In genomic region chr22:41239443-41240128, GRCh38 we compare ENCODE assay signal across 20 cellular contexts. TPM values are rescaled to one million over a fixed set of nuclear protein-coding genes. Genes with fewer than 3 reads are reported as not detected.
A peak's percentile ranks its signal among the peaks of the same experiment; 100 is the strongest.
DNase-seq lines count a peak whose midpoint lies in the region; ATAC-seq, FAIRE-seq and TF ChIP-seq lines count a peak whose summit lies in the region.
"Had no signal": no experiment of that assay in that cellular context is flagged by ENCODE, and none has a peak within 500 bp of the region (broad histone marks: within the 10 kb centered on the region; RNA-seq: fewer than 3 reads in every experiment).

No MANE protein-coding gene starts in this region.

- H3K4me3 Mint-ChIP-seq in MCF 10A (ENCODE audit: unreplicated experiment): no peak overlapping the region
- H3K4me3 Mint-ChIP-seq in memory B cell: peak overlapping the region; percentile 82
- peak overlapping the region; percentile 79 for H3K4me3 Mint-ChIP-seq in type B pancreatic cell

- POLR2A ChIA-PET in MCF 10A (lab: Yijun Ruan, JAX): interaction anchor here (1.4 kb wide), 1 partner anchor 9 kb away, joined by 3 read pairs; no protein-coding TSS in a partner anchor
- POLR2A ChIA-PET in K562 (lab: Yijun Ruan, JAX): interaction anchor here (0.5 kb wide), 1 partner anchor 29 kb away, joined by 3 read pairs; no protein-coding TSS in a partner anchor

- no peak overlapping the region for H3K4me2 ChIP-seq in K562 (ENCODE audit: insufficient read depth, low read length)

- no peak for TF ChIP-seq CTCF in breast epithelium (IDR thresholded peaks at IDR 0.05)
- TF ChIP-seq CTCF in MCF 10A (IDR thresholded peaks at IDR 0.05; ENCODE audit: unreplicated experiment): no peak
- TF ChIP-seq CTCF in K562 (IDR thresholded peaks at IDR 0.05 in 2 of 3, conservative IDR thresholded peaks at IDR 0.05 in 1 of 3; ENCODE audit: insufficient read depth in 2 of 3, low read depth in 1 of 3, low read length in 3 of 3): no peak
- no peak for TF ChIP-seq CTCF in type B pancreatic cell (conservative IDR thresholded peaks at IDR 0.05)

- H3K9me1 ChIP-seq in K562 (ENCODE audit: control insufficient read depth, insufficient read depth, low read length): no peaks in the 10 kb centered on the region

- TF ChIP-seq EP300 in K562 (IDR thresholded peaks at IDR 0.05; ENCODE audit: low read length): no peak

- H3K4me3 ChIP-seq in breast epithelium (no peak overlapping the region), K562 (no peak overlapping the region)
- H3K4me3 ChIP-seq: heart right ventricle, lower lobe of right lung had no signal

- BruUV-seq in MCF 10A (replicated peaks; lab: Mats Ljungman, UMichigan) (no TSS peak), K562 (replicated peaks; lab: Mats Ljungman, UMichigan) (no TSS peak)

- TF ChIP-seq POLR2A in breast epithelium (IDR thresholded peaks at IDR 0.05) (no peak), K562 (conservative IDR thresholded peaks at IDR 0.05) (no peak)

- no peak overlapping the region for H2AFZ ChIP-seq in K562 (ENCODE audit: low read depth, low read length)

- FAIRE-seq in K562 (lab: Jason Lieb, UNC): no peak
- FAIRE-seq: colon, TTC549 had no signal

- H3K36me3 ChIP-seq in breast epithelium (no peaks in the 10 kb centered on the region), K562 (ENCODE audit: control insufficient read depth, insufficient read depth, low read length) (no peaks in the 10 kb centered on the region; the same call in 2 of the 3 replicates)
- H3K36me3 ChIP-seq: heart right ventricle, lower lobe of right lung had no signal

- intact Hi-C loops in breast epithelium (cut with DNase I; ENCODE audit: low total_unique reads) (no loop called here), MCF 10A (cut with micrococcal nuclease) (no loop called here), K562 (cut with micrococcal nuclease) (no loop called here)

- CTCF ChIA-PET in MCF 10A (lab: Yijun Ruan, JAX): no interaction called here
- CTCF ChIA-PET in K562 (lab: Yijun Ruan, JAX; ENCODE audit: low intra/inter-chr PET ratio): no interaction called here

- H3K4me1 Mint-ChIP-seq in MCF 10A (ENCODE audit: insufficient read depth, unreplicated experiment) (no peaks in the 10 kb centered on the region), memory B cell (peaks cover 9% of the 10 kb centered on the region), type B pancreatic cell (ENCODE audit: unreplicated experiment) (peaks cover 4% of the 10 kb centered on the region)

- no peaks in the 10 kb centered on the region for H3K27me3 Mint-ChIP-seq in MCF 10A (ENCODE audit: insufficient read depth, unreplicated experiment)
- no peaks in the 10 kb centered on the region for H3K27me3 Mint-ChIP-seq in memory B cell
- H3K27me3 Mint-ChIP-seq in type B pancreatic cell: peaks cover 3% of the 10 kb centered on the region
- H3K27me3 Mint-ChIP-seq: activated naive CD8-positive, alpha-beta T cell treated with anti-CD3 and anti-CD28 coated beads for 36 hours; CD4-positive, CD25-positive, alpha-beta regulatory T cell had no signal

- H4K20me1 ChIP-seq in K562 (replicated peaks; ENCODE audit: control insufficient read depth, insufficient read depth, low read length): no peaks in the 10 kb centered on the region

- H3K27me3 ChIP-seq in breast epithelium (no peaks in the 10 kb centered on the region), K562 (ENCODE audit: control insufficient read depth in 2 of 2, insufficient read depth in 2 of 2, low read length in 2 of 2) (no peaks in the 10 kb centered on the region)
- H3K27me3 ChIP-seq: heart right ventricle had no signal

- H3K9me3 ChIP-seq in breast epithelium (no peaks in the 10 kb centered on the region), K562 (replicated peaks; ENCODE audit: control insufficient read depth, insufficient read depth, low read depth, low read length) (no peaks in the 10 kb centered on the region)
- H3K9me3 ChIP-seq: heart right ventricle, lower lobe of right lung had no signal

- H3K27ac ChIP-seq in breast epithelium (peak overlapping the region; percentile 74 to 78), K562 (ENCODE audit: extremely low read depth, low read depth, low read length) (no peak overlapping the region)
- H3K27ac ChIP-seq: lower lobe of right lung had no signal

- TF ChIP-seq RAD21 in K562 (CRISPR knock-in tag; conservative IDR thresholded peaks at IDR 0.05 in 1 of 2, IDR thresholded peaks at IDR 0.05 in 1 of 2): no peak

- DNase-seq in breast epithelium (ENCODE audit: low spot score in 2 of 2): no peak
- no peak for DNase-seq in MCF 10A (ENCODE audit: unreplicated experiment)
- DNase-seq in K562 (ENCODE audit: extremely low read depth in 1 of 4, low spot score in 3 of 4): no peak
- no peak for DNase-seq in memory B cell (ENCODE audit: low spot score in 2 of 2)
- no peak for DNase-seq in type B pancreatic cell (ENCODE audit: extremely low spot score, unreplicated experiment)
- no peak for DNase-seq in inferior parietal cortex (ENCODE audit: extremely low spot score)
- no peak for DNase-seq in COLO668 (lab: John Stamatoyannopoulos, UW; ENCODE audit: unreplicated experiment)
- DNase-seq: activated CD8-positive, alpha-beta memory T cell treated with anti-CD3 and anti-CD28 coated beads, Interleukin-2, amount 10 ng/mL, durations not matched to agents 7 days and 5 days; activated naive CD8-positive, alpha-beta T cell treated with anti-CD3 and anti-CD28 coated beads for 36 hours; CD4-positive, CD25-positive, alpha-beta regulatory T cell; heart right ventricle; lower lobe of right lung; NCI-H1105 treated with DMSO at 0.1 percent for 48 hours; NCI-H526; stimulated activated CD8-positive, alpha-beta memory T cell treated with anti-CD3 and anti-CD28 coated beads, Interleukin-4, amount 100 ng/mL, for 48 hours had no signal

- H3K79me2 ChIP-seq in K562 (ENCODE audit: control insufficient read depth, insufficient read depth, low read length): no peaks in the 10 kb centered on the region

- WGBS in K562 (ENCODE audit: insufficient coverage, low coverage, missing lambda C conversion rate): 77% methylated on average over 9 of the region's 16 CpGs

- no peaks in the 10 kb centered on the region for H3K9me3 Mint-ChIP-seq in MCF 10A (ENCODE audit: unreplicated experiment)
- H3K9me3 Mint-ChIP-seq in memory B cell: no peaks in the 10 kb centered on the region
- no peaks in the 10 kb centered on the region for H3K9me3 Mint-ChIP-seq in type B pancreatic cell
- H3K9me3 Mint-ChIP-seq: activated naive CD8-positive, alpha-beta T cell treated with anti-CD3 and anti-CD28 coated beads for 36 hours; activated T-helper 1 cell treated with anti-CD3 and anti-CD28 coated beads, Interleukin-12 subunit alpha, Interleukin-12 subunit beta, Interleukin-2, Interleukin-4 antibody, amounts not matched to agents 30 ng/mL and 10 ng/mL and 1 ng/mL, durations not matched to agents 14 hours and 24 hours and 36 hours had no signal

- no peaks in the 10 kb centered on the region for H3K36me3 Mint-ChIP-seq in MCF 10A (ENCODE audit: insufficient read depth, unreplicated experiment)
- H3K36me3 Mint-ChIP-seq in memory B cell: no peaks in the 10 kb centered on the region
- H3K36me3 Mint-ChIP-seq in type B pancreatic cell: no peaks in the 10 kb centered on the region

- ATAC-seq in K562 (no peak), memory B cell (ENCODE audit: low read depth) (no peak), GM19395 (IDR thresholded peaks at IDR 0.05; ENCODE audit: unreplicated experiment) (no peak)
- ATAC-seq: activated CD8-positive, alpha-beta memory T cell treated with anti-CD3 and anti-CD28 coated beads, Interleukin-2, amount 10 ng/mL, durations not matched to agents 7 days and 5 days; lower lobe of right lung; right cardiac atrium had no signal

- in situ Hi-C loops in K562 (cut with MboI): no loop called here

- H3K27ac Mint-ChIP-seq in MCF 10A (ENCODE audit: low read depth, unreplicated experiment) (no peak overlapping the region), memory B cell (peak overlapping the region; percentile 19), type B pancreatic cell (no peak overlapping the region)
- H3K27ac Mint-ChIP-seq: activated CD8-positive, alpha-beta memory T cell treated with anti-CD3 and anti-CD28 coated beads, Interleukin-2, amount 10 ng/mL, durations not matched to agents 7 days and 5 days; activated naive CD8-positive, alpha-beta T cell treated with anti-CD3 and anti-CD28 coated beads for 36 hours; activated T-helper 1 cell treated with anti-CD3 and anti-CD28 coated beads, Interleukin-12 subunit alpha, Interleukin-12 subunit beta, Interleukin-2, Interleukin-4 antibody, amounts not matched to agents 30 ng/mL and 10 ng/mL and 1 ng/mL, durations not matched to agents 14 hours and 24 hours and 36 hours had no signal

- H3K4me1 ChIP-seq in breast epithelium: peaks cover 0 to 4% of the 10 kb centered on the region in 2 donors
- H3K4me1 ChIP-seq in K562 (replicated peaks in 1 of 2; ENCODE audit: control insufficient read depth in 2 of 2, insufficient read depth in 2 of 2, low read length in 2 of 2): peaks cover 0 to 35% of the 10 kb centered on the region in 2 experiments; a peak in 2 of 5 replicates

- no peak overlapping the region; a peak in 1 of 4 replicates for H3K9ac ChIP-seq in K562 (ENCODE audit: insufficient read depth in 1 of 2, low read depth in 2 of 2, low read length in 2 of 2)

RNA-seq across cellular contexts. Expression of gene CHADL, which starts 1.1 kb away (rescaled TPM):
- total RNA-seq in breast epithelium: 1 to 10 TPM; 1.3 to 3.7 (median 1.4) TPM
- total RNA-seq in MCF 10A (2022): 0.51 and 0.52 TPM in 2 replicates
- not detected in 2 replicates for total RNA-seq in K562 (2011; cell fraction: chromatin; rRNA removed; ENCODE audit: low replicate concordance)
- 0.39 TPM in 1 of 2 replicates, not detected in the other for total RNA-seq in K562 (2011; cell fraction: nucleolus; rRNA removed)
- not detected in 2 replicates for total RNA-seq in K562 (2011; cell fraction: nucleoplasm; rRNA removed)
- not detected in 2 replicates for total RNA-seq in K562 (2014; rRNA removed)
- not detected in 2 replicates for total RNA-seq in K562 (2014; rRNA removed; fragmentation: Illumina TruSeq; extraction: Trizol)
- not detected in 2 replicates for total RNA-seq in K562 (2015; rRNA removed; fragmentation: Illumina TruSeq; extraction: Trizol)
- not detected in 2 replicates for total RNA-seq in K562 (2021)
- not detected in 2 replicates for polyA plus RNA-seq in K562 (2011; rRNA removed)
- polyA plus RNA-seq in K562 (2011; cell fraction: cytosol; rRNA removed): not detected in 2 replicates
- not detected in 2 replicates for polyA plus RNA-seq in K562 (2011; cell fraction: nucleus; rRNA removed)
- polyA plus RNA-seq in K562 (2012): not detected in 2 replicates
- polyA plus RNA-seq in K562 (2014; fragmentation: Illumina TruSeq; extraction: Trizol): not detected in 2 replicates
- polyA plus RNA-seq in K562 (2014; fragmentation: Nextera tagmentation; extraction: Ambion mirVana): not detected
- polyA plus RNA-seq in K562 (2014; rRNA removed): not detected in 2 replicates
- polyA minus RNA-seq in K562 (2011; rRNA and poly(A)+ RNA removed): not detected in 2 replicates
- polyA minus RNA-seq in K562 (2011; cell fraction: cytosol; rRNA and poly(A)+ RNA removed): not detected in 2 replicates
- not detected in 2 replicates for polyA minus RNA-seq in K562 (2011; cell fraction: nucleus; rRNA and poly(A)+ RNA removed)
- 1.1 and 1.4 TPM in 2 replicates for total RNA-seq in type B pancreatic cell (ENCODE audit: low replicate concordance)

RNA-seq across cellular contexts. Expression of gene L3MBTL2, which starts 34.5 kb away (rescaled TPM):
- total RNA-seq in breast epithelium (10 to 100 TPM; 13.1 to 22.5 (median 17.0) TPM), MCF 10A (2022) (28.7 and 30.0 TPM in 2 replicates), K562 (2014; rRNA removed) (16.7 and 23.0 TPM in 2 replicates), K562 (2014; rRNA removed; fragmentation: Illumina TruSeq; extraction: Trizol) (12.9 and 14.7 TPM in 2 replicates), K562 (2015; rRNA removed; fragmentation: Illumina TruSeq; extraction: Trizol) (18.6 and 19.1 TPM in 2 replicates), K562 (2021) (21.6 and 23.1 TPM in 2 replicates), type B pancreatic cell (ENCODE audit: low replicate concordance) (24.5 and 32.7 TPM in 2 replicates)
- total RNA-seq in K562 (2011; cell fraction: chromatin; rRNA removed; ENCODE audit: low replicate concordance): 30.3 and 60.3 TPM in 2 replicates
- 35.0 and 35.3 TPM in 2 replicates for total RNA-seq in K562 (2011; cell fraction: nucleolus; rRNA removed)
- total RNA-seq in K562 (2011; cell fraction: nucleoplasm; rRNA removed): 28.8 and 30.5 TPM in 2 replicates
- polyA plus RNA-seq in K562 (2011; rRNA removed) (15.7 and 17.2 TPM in 2 replicates), K562 (2014; fragmentation: Illumina TruSeq; extraction: Trizol) (20.6 and 23.0 TPM in 2 replicates), K562 (2014; fragmentation: Nextera tagmentation; extraction: Ambion mirVana) (10 to 100 TPM; 10.3 to 21.0 TPM), K562 (2014; rRNA removed) (18.8 and 20.5 TPM in 2 replicates)
- polyA plus RNA-seq in K562 (2011; cell fraction: cytosol; rRNA removed): 15.2 and 20.4 TPM in 2 replicates
- polyA plus RNA-seq in K562 (2011; cell fraction: nucleus; rRNA removed): 25.9 and 35.9 TPM in 2 replicates
- polyA plus RNA-seq in K562 (2012): 16.3 and 16.5 TPM in 2 replicates
- polyA minus RNA-seq in K562 (2011; rRNA and poly(A)+ RNA removed): 19.2 and 24.6 TPM in 2 replicates
- 10.3 and 12.2 TPM in 2 replicates for polyA minus RNA-seq in K562 (2011; cell fraction: cytosol; rRNA and poly(A)+ RNA removed)
- polyA minus RNA-seq in K562 (2011; cell fraction: nucleus; rRNA and poly(A)+ RNA removed): 11.6 and 16.6 TPM in 2 replicates

RNA-seq across cellular contexts. Expression of gene RANGAP1, which starts 46.4 kb away (rescaled TPM):
- total RNA-seq in breast epithelium (10 to 100 TPM; 29.8 to 54.1 (median 51.2) TPM), MCF 10A (2022) (84.7 and 117 TPM in 2 replicates), K562 (2014; rRNA removed) (52.1 and 68.7 TPM in 2 replicates), K562 (2014; rRNA removed; fragmentation: Illumina TruSeq; extraction: Trizol) (21.9 and 27.5 TPM in 2 replicates), K562 (2015; rRNA removed; fragmentation: Illumina TruSeq; extraction: Trizol) (44.3 and 44.5 TPM in 2 replicates), K562 (2021) (90.2 and 104 TPM in 2 replicates), type B pancreatic cell (ENCODE audit: low replicate concordance) (83.7 and 98.9 TPM in 2 replicates)
- 69.2 and 159 TPM in 2 replicates for total RNA-seq in K562 (2011; cell fraction: chromatin; rRNA removed; ENCODE audit: low replicate concordance)
- 116 and 118 TPM in 2 replicates for total RNA-seq in K562 (2011; cell fraction: nucleolus; rRNA removed)
- 91.3 and 92.8 TPM in 2 replicates for total RNA-seq in K562 (2011; cell fraction: nucleoplasm; rRNA removed)
- polyA plus RNA-seq in K562 (2011; rRNA removed) (65.4 and 70.4 TPM in 2 replicates), K562 (2014; fragmentation: Illumina TruSeq; extraction: Trizol) (50.6 and 68.4 TPM in 2 replicates), K562 (2014; fragmentation: Nextera tagmentation; extraction: Ambion mirVana) (1 to 10 TPM; 2.1 to 3.8 TPM), K562 (2014; rRNA removed) (74.9 and 77.1 TPM in 2 replicates)
- polyA plus RNA-seq in K562 (2011; cell fraction: cytosol; rRNA removed): 86.4 and 144 TPM in 2 replicates
- polyA plus RNA-seq in K562 (2011; cell fraction: nucleus; rRNA removed): 114 and 152 TPM in 2 replicates
- 65.5 and 74.0 TPM in 2 replicates for polyA plus RNA-seq in K562 (2012)
- polyA minus RNA-seq in K562 (2011; rRNA and poly(A)+ RNA removed): 46.9 and 80.2 TPM in 2 replicates
- 59.6 and 63.5 TPM in 2 replicates for polyA minus RNA-seq in K562 (2011; cell fraction: cytosol; rRNA and poly(A)+ RNA removed)
- polyA minus RNA-seq in K562 (2011; cell fraction: nucleus; rRNA and poly(A)+ RNA removed): 26.4 and 34.2 TPM in 2 replicates
